Comparison of ENCODE assay signal across 1 cellular context in the genomic region with DNA sequence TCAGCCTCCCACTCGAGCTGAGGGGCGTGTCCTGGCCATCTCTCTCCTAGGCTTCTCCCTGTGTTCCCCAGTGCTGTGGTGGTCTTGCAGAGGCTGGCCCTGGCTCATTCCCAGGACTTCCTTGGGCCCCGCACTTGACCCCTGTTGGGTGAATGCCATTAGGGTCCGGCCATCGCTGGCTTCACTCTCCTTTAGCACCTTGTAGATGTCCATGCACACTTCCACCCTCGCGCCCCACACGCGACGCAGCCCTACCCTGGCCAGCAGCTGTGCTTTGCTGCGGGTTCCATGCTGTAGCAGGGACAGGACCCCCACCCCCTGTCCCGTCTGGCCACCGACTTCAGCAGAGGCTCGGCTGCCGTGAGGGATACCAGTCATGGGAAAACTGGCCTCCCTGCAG.
TF ChIP-seq lines count a peak whose summit lies in the region.

No MANE protein-coding gene starts in this region.

TF ChIP-seq in GM23338, 12 proteins besides CTCF, POLR2A, EP300 and RAD21 (continued from another document):
- TF ChIP-seq, protein P1, sequence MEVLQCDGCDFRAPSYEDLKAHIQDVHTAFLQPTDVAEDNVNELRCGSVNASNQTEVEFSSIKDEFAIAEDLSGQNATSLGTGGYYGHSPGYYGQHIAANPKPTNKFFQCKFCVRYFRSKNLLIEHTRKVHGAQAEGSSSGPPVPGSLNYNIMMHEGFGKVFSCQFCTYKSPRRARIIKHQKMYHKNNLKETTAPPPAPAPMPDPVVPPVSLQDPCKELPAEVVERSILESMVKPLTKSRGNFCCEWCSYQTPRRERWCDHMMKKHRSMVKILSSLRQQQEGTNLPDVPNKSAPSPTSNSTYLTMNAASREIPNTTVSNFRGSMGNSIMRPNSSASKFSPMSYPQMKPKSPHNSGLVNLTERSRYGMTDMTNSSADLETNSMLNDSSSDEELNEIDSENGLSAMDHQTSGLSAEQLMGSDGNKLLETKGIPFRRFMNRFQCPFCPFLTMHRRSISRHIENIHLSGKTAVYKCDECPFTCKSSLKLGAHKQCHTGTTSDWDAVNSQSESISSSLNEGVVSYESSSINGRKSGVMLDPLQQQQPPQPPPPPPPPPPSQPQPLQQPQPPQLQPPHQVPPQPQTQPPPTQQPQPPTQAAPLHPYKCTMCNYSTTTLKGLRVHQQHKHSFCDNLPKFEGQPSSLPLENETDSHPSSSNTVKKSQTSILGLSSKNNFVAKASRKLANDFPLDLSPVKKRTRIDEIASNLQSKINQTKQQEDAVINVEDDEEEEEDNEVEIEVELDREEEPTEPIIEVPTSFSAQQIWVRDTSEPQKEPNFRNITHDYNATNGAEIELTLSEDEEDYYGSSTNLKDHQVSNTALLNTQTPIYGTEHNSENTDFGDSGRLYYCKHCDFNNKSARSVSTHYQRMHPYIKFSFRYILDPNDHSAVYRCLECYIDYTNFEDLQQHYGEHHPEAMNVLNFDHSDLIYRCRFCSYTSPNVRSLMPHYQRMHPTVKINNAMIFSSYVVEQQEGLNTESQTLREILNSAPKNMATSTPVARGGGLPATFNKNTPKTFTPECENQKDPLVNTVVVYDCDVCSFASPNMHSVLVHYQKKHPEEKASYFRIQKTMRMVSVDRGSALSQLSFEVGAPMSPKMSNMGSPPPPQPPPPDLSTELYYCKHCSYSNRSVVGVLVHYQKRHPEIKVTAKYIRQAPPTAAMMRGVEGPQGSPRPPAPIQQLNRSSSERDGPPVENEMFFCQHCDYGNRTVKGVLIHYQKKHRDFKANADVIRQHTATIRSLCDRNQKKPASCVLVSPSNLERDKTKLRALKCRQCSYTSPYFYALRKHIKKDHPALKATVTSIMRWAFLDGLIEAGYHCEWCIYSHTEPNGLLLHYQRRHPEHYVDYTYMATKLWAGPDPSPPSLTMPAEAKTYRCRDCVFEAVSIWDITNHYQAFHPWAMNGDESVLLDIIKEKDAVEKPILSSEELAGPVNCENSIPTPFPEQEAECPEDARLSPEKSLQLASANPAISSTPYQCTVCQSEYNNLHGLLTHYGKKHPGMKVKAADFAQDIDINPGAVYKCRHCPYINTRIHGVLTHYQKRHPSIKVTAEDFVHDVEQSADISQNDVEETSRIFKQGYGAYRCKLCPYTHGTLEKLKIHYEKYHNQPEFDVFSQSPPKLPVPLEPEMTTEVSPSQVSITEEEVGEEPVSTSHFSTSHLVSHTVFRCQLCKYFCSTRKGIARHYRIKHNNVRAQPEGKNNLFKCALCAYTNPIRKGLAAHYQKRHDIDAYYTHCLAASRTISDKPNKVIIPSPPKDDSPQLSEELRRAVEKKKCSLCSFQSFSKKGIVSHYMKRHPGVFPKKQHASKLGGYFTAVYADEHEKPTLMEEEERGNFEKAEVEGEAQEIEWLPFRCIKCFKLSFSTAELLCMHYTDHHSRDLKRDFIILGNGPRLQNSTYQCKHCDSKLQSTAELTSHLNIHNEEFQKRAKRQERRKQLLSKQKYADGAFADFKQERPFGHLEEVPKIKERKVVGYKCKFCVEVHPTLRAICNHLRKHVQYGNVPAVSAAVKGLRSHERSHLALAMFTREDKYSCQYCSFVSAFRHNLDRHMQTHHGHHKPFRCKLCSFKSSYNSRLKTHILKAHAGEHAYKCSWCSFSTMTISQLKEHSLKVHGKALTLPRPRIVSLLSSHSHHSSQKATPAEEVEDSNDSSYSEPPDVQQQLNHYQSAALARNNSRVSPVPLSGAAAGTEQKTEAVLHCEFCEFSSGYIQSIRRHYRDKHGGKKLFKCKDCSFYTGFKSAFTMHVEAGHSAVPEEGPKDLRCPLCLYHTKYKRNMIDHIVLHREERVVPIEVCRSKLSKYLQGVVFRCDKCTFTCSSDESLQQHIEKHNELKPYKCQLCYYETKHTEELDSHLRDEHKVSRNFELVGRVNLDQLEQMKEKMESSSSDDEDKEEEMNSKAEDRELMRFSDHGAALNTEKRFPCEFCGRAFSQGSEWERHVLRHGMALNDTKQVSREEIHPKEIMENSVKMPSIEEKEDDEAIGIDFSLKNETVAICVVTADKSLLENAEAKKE (CRISPR knock-in tag; IDR thresholded peaks at IDR 0.05), result no peak
- TF ChIP-seq CREB1 (CRISPR knock-in tag; IDR thresholded peaks at IDR 0.05; ENCODE audit: low read depth) (no peak), ZNF331 (CRISPR knock-in tag; IDR thresholded peaks at IDR 0.05; ENCODE audit: low read depth) (no peak), ZNF114 (CRISPR knock-in tag; IDR thresholded peaks at IDR 0.05) (no peak)
